Comparison of ENCODE assay signal across 19 cellular contexts in the genomic region with DNA sequence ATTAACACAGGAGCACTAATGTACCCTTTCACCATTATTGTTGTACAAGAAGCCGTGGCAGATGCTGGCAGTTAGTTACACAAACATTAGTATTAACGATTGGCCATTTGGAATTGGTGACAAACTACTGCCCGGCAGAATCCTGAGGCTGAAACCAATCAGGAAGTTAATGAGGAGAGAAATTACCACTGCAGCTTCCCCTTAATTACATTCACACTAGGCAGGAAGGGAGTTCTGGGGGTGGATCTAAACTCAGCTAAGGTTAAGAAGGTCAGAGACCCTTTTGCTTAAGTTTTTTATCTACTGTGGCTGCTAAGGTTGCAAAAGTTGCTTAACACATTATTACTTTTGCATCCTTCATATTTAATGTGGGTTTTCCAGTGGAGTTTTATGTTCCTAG.
"Had no signal": no experiment of that assay in that cellular context is flagged by ENCODE, and none has a peak within 500 bp of the region (broad histone marks: within the 10 kb centered on the region; RNA-seq: fewer than 3 reads in every experiment).

No MANE protein-coding gene starts in this region.

- H3K9me3 ChIP-seq: right atrium auricular region, tibial nerve, uterus had no signal

- H3K36me3 ChIP-seq: brain microvascular endothelial cell, right atrium auricular region, tibial nerve, uterus had no signal

- H3K27ac ChIP-seq: brain microvascular endothelial cell, coronary artery, right atrium auricular region, tibial nerve, uterus had no signal

- DNase-seq: activated CD4-positive, alpha-beta T cell treated with anti-CD3 and anti-CD28 coated beads for 48 hours; activated CD8-positive, alpha-beta memory T cell treated with anti-CD3 and anti-CD28 coated beads, Interleukin-2, amount 50 U/mL, for 48 hours; activated CD8-positive, alpha-beta T cell treated with anti-CD3 and anti-CD28 coated beads, Interleukin-2, amount 10 ng/mL, durations not matched to agents 7 days and 5 days; activated gamma-delta T cell treated with Interleukin-2 at 50 U/mL for 16 hours; activated naive CD8-positive, alpha-beta T cell treated with anti-CD3 and anti-CD28 coated beads, Interleukin-2, amount 10 ng/mL, durations not matched to agents 7 days and 5 days; brain microvascular endothelial cell; effector CD4-positive, alpha-beta T cell; foreskin fibroblast; hypothalamus; left ventricle myocardium superior; natural killer cell; occipital lobe; stimulated activated CD4-positive, alpha-beta T cell treated with anti-CD3 and anti-CD28 coated beads, Interleukin-15, amount 100 ng/mL, for 24 hours; stimulated activated CD4-positive, alpha-beta T cell treated with anti-CD3 and anti-CD28 coated beads, Interleukin-4, amount 100 ng/mL, for 1 hour; stimulated activated naive B cell treated with anti-CD40 and anti-IgM and Interleukin-4, amounts not matched to agents 10 μg/mL and 1 μg/mL and 100 μg/mL, for 72 hours; uterus had no signal

- H3K4me3 ChIP-seq: coronary artery, right atrium auricular region, tibial nerve, uterus had no signal
